6 cellular contexts compared by ENCODE assay signal in genomic region chr3:50627407-50628051, GRCh38. TPM values are rescaled to one million over a fixed set of nuclear protein-coding genes. Genes with fewer than 3 reads are reported as not detected.
DNase-seq lines count a peak whose midpoint lies in the region; ATAC-seq and TF ChIP-seq lines count a peak whose summit lies in the region.

No MANE protein-coding gene starts in this region.

- intact Hi-C loops in heart left ventricle (cut with DNase I) = loop anchor here in 1 of 10 donors (10.0 kb wide), 1 partner anchor 747 kb away; no protein-coding TSS in a partner anchor
- intact Hi-C loops in transverse colon (cut with DNase I; ENCODE audit: low total_unique reads) = no loop called here

- H3K9ac ChIP-seq in GM23248 = peak overlapping the region; percentile 57; the same call in 1 of the 2 replicates

- in situ Hi-C loops in GM23248 (cut with MboI) = loop anchor here (10.0 kb wide), 1 partner anchor 747 kb away; no protein-coding TSS in a partner anchor
- in situ Hi-C loops in transverse colon (cut with MboI; ENCODE audit: low pct_ligation_motif_present in 1 of 4, low pct_unique_long_range_greater_than_20kb in 1 of 4, low sequenced_read_pairs in 3 of 4) = loop anchor here in 2 of 4 donors (10.0 kb wide), 1 partner anchor 747 kb away; no protein-coding TSS in a partner anchor

- H3K36me3 ChIP-seq in GM23248 (ENCODE audit: low read depth) = no peaks in the 10 kb centered on the region
- H3K36me3 ChIP-seq in heart left ventricle = peaks cover 0 to 6% (median 0%) of the 10 kb centered on the region in 9 donors
- H3K36me3 ChIP-seq in transverse colon = no peaks in the 10 kb centered on the region

- peaks cover 37% of the 10 kb centered on the region for H3F3A ChIP-seq in GM23248 (ENCODE audit: insufficient read depth)

- 13 to 14% methylated on average over 6 of the region's 6 CpGs for WGBS in GM23248 (ENCODE audit: low coverage in 1 of 2, low lambda C conversion rate in 2 of 2, missing lambda C conversion rate in 2 of 2), 2 experiments
- 38 to 52% (median 39%) methylated on average over 3 to 6 of the region's 6 CpGs for WGBS in heart left ventricle, 4 donors
- 60% methylated on average over 6 of the region's 6 CpGs; no CpG with 5 or more reads in 1 of the 2 donors for WGBS in transverse colon (ENCODE audit: low coverage in 1 of 2), 2 donors

- DNase-seq in GM23248 = peak; percentile 92
- peak; percentile 73 for DNase-seq in RWPE1 (ENCODE audit: low spot score)
- DNase-seq in heart left ventricle = peak; percentile 49 to 91 (median 73)
- DNase-seq in transverse colon = no peak
- DNase-seq in GDM1 (lab: John Stamatoyannopoulos, UW) = no peak

- no peaks in the 10 kb centered on the region for H3K27me3 ChIP-seq in GM23248 (replicated peaks; ENCODE audit: insufficient read depth)
- H3K27me3 ChIP-seq in heart left ventricle = no peaks in the 10 kb centered on the region
- H3K27me3 ChIP-seq in transverse colon = no peaks in the 10 kb centered on the region

- CTCF ChIA-PET in RWPE1 (lab: Yijun Ruan, JAX) = interaction anchor here (0.9 kb wide), 1 partner anchor 8 kb away, joined by 4 read pairs; no protein-coding TSS in a partner anchor

- POLR2A ChIA-PET in RWPE1 (lab: Yijun Ruan, JAX; ENCODE audit: low non-redundant PET) = no interaction called here

- H3K9me2 ChIP-seq in GM23248 (ENCODE audit: insufficient read depth) = no peaks in the 10 kb centered on the region

- no peaks in the 10 kb centered on the region for H4K20me1 ChIP-seq in GM23248 (ENCODE audit: insufficient read depth)

- H2AFZ ChIP-seq in GM23248 = no peak overlapping the region

- H3K4me3 ChIP-seq in GM23248 = no peak overlapping the region
- H3K4me3 ChIP-seq in heart left ventricle = no peak overlapping the region
- H3K4me3 ChIP-seq in transverse colon = no peak overlapping the region

- TF ChIP-seq CTCF in RWPE1 (conservative IDR thresholded peaks at IDR 0.05; ENCODE audit: low read depth) = no peak
- peak in 8 of 12 donors; percentile 5 to 48 (median 34) for TF ChIP-seq CTCF in heart left ventricle (IDR thresholded peaks at IDR 0.05)
- no peak for TF ChIP-seq CTCF in transverse colon (IDR thresholded peaks at IDR 0.05)

- H3K4me1 ChIP-seq in GM23248 (ENCODE audit: insufficient read depth) (peaks cover 60% of the 10 kb centered on the region), heart left ventricle (peaks cover 0 to 99% (median 68%) of the 10 kb centered on the region in 12 donors), transverse colon (peaks cover 0 to 25% (median 16%) of the 10 kb centered on the region in 4 donors)

- H3K4me2 ChIP-seq in GM23248 (ENCODE audit: unreplicated experiment) = peak overlapping the region; percentile 60

- no peak for TF ChIP-seq EP300 in transverse colon (IDR thresholded peaks at IDR 0.05; ENCODE audit: low read depth)

- H3K9me3 ChIP-seq in GM23248 (ENCODE audit: low read depth) = no peaks in the 10 kb centered on the region
- no peaks in the 10 kb centered on the region for H3K9me3 ChIP-seq in heart left ventricle
- H3K9me3 ChIP-seq in transverse colon = no peaks in the 10 kb centered on the region

- peaks cover 64% of the 10 kb centered on the region for H3K79me2 ChIP-seq in GM23248 (ENCODE audit: insufficient read depth)

- H3K27ac ChIP-seq in GM23248 (peak overlapping the region; percentile 81), RWPE1 (peak overlapping the region; percentile 81), heart left ventricle (peak overlapping the region; percentile 40 to 99 (median 70)), transverse colon (no peak overlapping the region)

- TF ChIP-seq POLR2A in heart left ventricle (IDR thresholded peaks at IDR 0.05) (no peak), transverse colon (IDR thresholded peaks at IDR 0.05) (no peak)

- ATAC-seq in heart left ventricle (peak; percentile 74 to 92 (median 88)), GM21737 (IDR thresholded peaks at IDR 0.05; ENCODE audit: unreplicated experiment) (no peak)

RNA-seq across cellular contexts. Expression of gene MAPKAPK3, which starts 10.6 kb away (rescaled TPM):
- 61.5 and 72.1 TPM in 2 replicates for total RNA-seq in GM23248 (2014; rRNA removed; shearing (Covaris generic))
- polyA plus RNA-seq in GM23248 (2016; fragmentation: Nextera tagmentation; extraction: Ambion mirVana) = 33.2 and 35.4 TPM in 2 replicates
- total RNA-seq in heart left ventricle = 100 to 1,000 TPM; 239 to 398 (median 316) TPM
- polyA plus RNA-seq in heart left ventricle = 100 to 1,000 TPM; 226 to 247 TPM
- 10 to 100 TPM; 21.3 to 37.8 (median 26.9) TPM for total RNA-seq in transverse colon

RNA-seq across cellular contexts. Expression of gene CISH, which starts 16.0 kb away (rescaled TPM):
- total RNA-seq in GM23248 (2014; rRNA removed; shearing (Covaris generic)) = 1.0 and 1.1 TPM in 2 replicates
- polyA plus RNA-seq in GM23248 (2016; fragmentation: Nextera tagmentation; extraction: Ambion mirVana) (0.79 and 1.6 TPM in 2 replicates), heart left ventricle (10 to 100 TPM in 1 of 2 donors, 1 to 10 TPM in 1; 6.9 to 30.1 TPM)
- total RNA-seq in heart left ventricle (10 to 100 TPM; 10.1 to 57.0 (median 20.3) TPM), transverse colon (10 to 100 TPM in 2 of 4 donors, 1 to 10 TPM in 2; 3.0 to 15.9 (median 9.2) TPM)

RNA-seq across cellular contexts. Expression of gene DOCK3, which starts 47.2 kb away (rescaled TPM):
- 0.43 and 0.51 TPM in 2 replicates for total RNA-seq in GM23248 (2014; rRNA removed; shearing (Covaris generic))
- polyA plus RNA-seq in GM23248 (2016; fragmentation: Nextera tagmentation; extraction: Ambion mirVana) (0.20 and 0.23 TPM in 2 replicates), heart left ventricle (1 to 10 TPM; 2.0 to 2.1 TPM)
- total RNA-seq in heart left ventricle (1 to 10 TPM; 2.9 to 6.7 (median 4.8) TPM), transverse colon (under 1 TPM; 0.41 to 0.75 (median 0.62) TPM)

RNA-seq across cellular contexts. Expression of gene HEMK1, which starts 58.2 kb away (rescaled TPM):
- total RNA-seq in GM23248 (2014; rRNA removed; shearing (Covaris generic)) = 15.8 and 15.9 TPM in 2 replicates
- 17.3 and 18.4 TPM in 2 replicates for polyA plus RNA-seq in GM23248 (2016; fragmentation: Nextera tagmentation; extraction: Ambion mirVana)
- total RNA-seq in heart left ventricle = 10 to 100 TPM in 7 of 9 donors, 1 to 10 TPM in 2; 7.8 to 19.7 (median 13.8) TPM
- polyA plus RNA-seq in heart left ventricle = 10 to 100 TPM; 10.9 to 16.7 TPM
- 10 to 100 TPM in 1 of 4 donors, 1 to 10 TPM in 3; 7.3 to 11.6 (median 7.9) TPM for total RNA-seq in transverse colon

RNA-seq across cellular contexts. Expression of gene C3orf18, which starts 60.0 kb away (rescaled TPM):
- total RNA-seq in GM23248 (2014; rRNA removed; shearing (Covaris generic)) = 17.4 and 36.8 TPM in 2 replicates
- polyA plus RNA-seq in GM23248 (2016; fragmentation: Nextera tagmentation; extraction: Ambion mirVana) (17.3 and 19.3 TPM in 2 replicates), heart left ventricle (10 to 100 TPM; 28.7 to 28.9 TPM)
- total RNA-seq in heart left ventricle (10 to 100 TPM; 25.4 to 56.8 (median 40.0) TPM), transverse colon (10 to 100 TPM in 1 of 4 donors, 1 to 10 TPM in 3; 1.9 to 10.2 (median 4.3) TPM)

Comparison
In these comparisons a context has a peak if more than half of its experiments do, and no peak if none do; other contexts are left out.
1. DNase-seq: peak in GM23248 (single experiment), RWPE1 (single experiment) and heart left ventricle (5 of 5); none in transverse colon (single experiment) and GDM1 (single experiment).
2. H3K27ac ChIP-seq: peak in GM23248 (single experiment), RWPE1 (single experiment) and heart left ventricle (12 of 12); none in transverse colon (0 of 4).
3. CTCF ChIP-seq: peak in heart left ventricle (8 of 12); none in RWPE1 (single experiment) and transverse colon (0 of 5).